In genomic region chr6:149060300-149060984, GRCh38 we compare ENCODE assay signal across 8 cellular contexts.
DNase-seq lines count a peak whose midpoint lies in the region; ATAC-seq and TF ChIP-seq lines count a peak whose summit lies in the region.

No MANE protein-coding gene starts in this region.

- H3K4me3 ChIP-seq in Jurkat, Clone E6-1 (ENCODE audit: low read length), result peak overlapping the region; percentile 20
- H3K4me3 ChIP-seq in effector memory CD4-positive, alpha-beta T cell (ENCODE audit: insufficient read depth, low read depth, low read length, poor library complexity, severe bottlenecking), result peak overlapping the region; percentile 8
- H3K4me3 ChIP-seq in foreskin fibroblast (ENCODE audit: low read depth in 1 of 2, low read length in 2 of 2), result no peak overlapping the region

- H3K27ac ChIP-seq in effector memory CD4-positive, alpha-beta T cell (ENCODE audit: insufficient read depth, low read length, poor library complexity, severe bottlenecking), result peak overlapping the region; percentile 58

- H3K9me3 ChIP-seq in effector memory CD4-positive, alpha-beta T cell (ENCODE audit: control insufficient read depth, low read length), result no peaks in the 10 kb centered on the region

- H3K4me1 ChIP-seq in effector memory CD4-positive, alpha-beta T cell (ENCODE audit: control insufficient read depth, insufficient read depth, low read length, poor library complexity, severe bottlenecking), result peaks cover 24% of the 10 kb centered on the region

- ATAC-seq in GM21390 (IDR thresholded peaks at IDR 0.05; ENCODE audit: unreplicated experiment), result peak; percentile 74

- no peak for TF ChIP-seq CTCF in foreskin fibroblast (IDR thresholded peaks at IDR 0.05; ENCODE audit: low read depth, low read length)

- no peaks in the 10 kb centered on the region for H3K36me3 ChIP-seq in effector memory CD4-positive, alpha-beta T cell (ENCODE audit: control insufficient read depth, insufficient read depth, low read length)

- DNase-seq in CD1c-positive myeloid dendritic cell (ENCODE audit: extremely low spot score), result peak; percentile 17
- DNase-seq in Jurkat, Clone E6-1 (ENCODE audit: low read depth, low spot score), result peak; percentile 52
- peak; percentile 53 for DNase-seq in activated CD4-positive, CD25-positive, alpha-beta regulatory T cell treated with anti-CD3 and anti-CD28 coated beads, Interleukin-2, amount 50 U/mL, for 72 hours
- DNase-seq in effector memory CD4-positive, alpha-beta T cell, result peak; percentile 31 to 54 (median 50)
- peak; percentile 21 to 27 for DNase-seq in stimulated activated CD8-positive, alpha-beta memory T cell treated with anti-CD3 and anti-CD28 coated beads, Interleukin-15, amount 100 ng/mL, for 4 hours (ENCODE audit: low read depth in 2 of 2)
- DNase-seq in foreskin fibroblast, result no peak
- DNase-seq in DMS114 treated with DMSO at 0.1 percent for 48 hours (lab: John Stamatoyannopoulos, UW; ENCODE audit: unreplicated experiment), result no peak

- no peaks in the 10 kb centered on the region for H3K27me3 ChIP-seq in effector memory CD4-positive, alpha-beta T cell (replicated peaks; ENCODE audit: control insufficient read depth, insufficient read depth, low read length, poor library complexity, severe bottlenecking)

Comparison
In these comparisons a context has a peak if more than half of its experiments do, and no peak if none do; other contexts are left out.
1. DNase-seq: peak in CD1c-positive myeloid dendritic cell (single experiment), Jurkat, Clone E6-1 (single experiment), activated CD4-positive, CD25-positive, alpha-beta regulatory T cell treated with anti-CD3 and anti-CD28 coated beads, Interleukin-2, amount 50 U/mL, for 72 hours (single experiment), effector memory CD4-positive, alpha-beta T cell (3 of 3) and stimulated activated CD8-positive, alpha-beta memory T cell treated with anti-CD3 and anti-CD28 coated beads, Interleukin-15, amount 100 ng/mL, for 4 hours (2 of 2); none in foreskin fibroblast (0 of 2) and DMS114 treated with DMSO at 0.1 percent for 48 hours (single experiment).
2. H3K4me3 ChIP-seq: peak in Jurkat, Clone E6-1 (single experiment) and effector memory CD4-positive, alpha-beta T cell (single experiment); none in foreskin fibroblast (0 of 2).